In genomic region chr12:54663603-54664002, GRCh38 we compare ENCODE assay signal across 24 cellular contexts. TPM values are rescaled to one million over a fixed set of nuclear protein-coding genes. Genes with fewer than 3 reads are reported as not detected.
"Had no signal": no experiment of that assay in that cellular context is flagged by ENCODE, and none has a peak within 500 bp of the region (broad histone marks: within the 10 kb centered on the region; RNA-seq: fewer than 3 reads in every experiment).

No MANE protein-coding gene starts in this region.

- H3K27me3 ChIP-seq: MG63 had no signal

- H3K4me2 ChIP-seq: SK-N-SH had no signal

- DNase-seq: KBM-7, MG63, NCI-H1092, NCI-H1105 treated with DMSO at 0.1 percent for 48 hours, NCI-H1417 treated with DMSO at 0.1 percent for 48 hours, NCI-H146, NCI-H1694 treated with DMSO at 0.1 percent for 48 hours, NCI-H1930, NCI-H2081, NCI-H2107, NCI-H226, NCI-H446, NCI-H510A, NCI-H524 treated with DMSO at 0.1 percent for 48 hours, NCI-H69, NCI-H774, SHP77, SK-N-SH, SW 1271, T-cell had no signal

- H3K36me3 ChIP-seq: MG63 had no signal

- H3K4me3 ChIP-seq: MG63 had no signal

- FAIRE-seq: HTR-8/SVneo had no signal

- H3K27ac ChIP-seq: RWPE1 had no signal

- H3K9me3 ChIP-seq: MG63, SK-N-SH had no signal

- ATAC-seq: T-cell had no signal

- H3K9ac ChIP-seq: SK-N-SH had no signal

RNA-seq across cellular contexts. Expression of gene DCD, which starts 15.4 kb away (rescaled TPM):
- total RNA-seq: SK-MEL-5, T-cell had no signal
- polyA plus RNA-seq: IgD-negative memory B cell, SK-N-SH had no signal

RNA-seq across cellular contexts. Expression of gene LACRT, which starts 28.9 kb away (rescaled TPM):
- total RNA-seq: SK-MEL-5, T-cell had no signal
- polyA plus RNA-seq: IgD-negative memory B cell, SK-N-SH had no signal
